ENCODE assay signal across 24 cellular contexts in the genomic region with DNA sequence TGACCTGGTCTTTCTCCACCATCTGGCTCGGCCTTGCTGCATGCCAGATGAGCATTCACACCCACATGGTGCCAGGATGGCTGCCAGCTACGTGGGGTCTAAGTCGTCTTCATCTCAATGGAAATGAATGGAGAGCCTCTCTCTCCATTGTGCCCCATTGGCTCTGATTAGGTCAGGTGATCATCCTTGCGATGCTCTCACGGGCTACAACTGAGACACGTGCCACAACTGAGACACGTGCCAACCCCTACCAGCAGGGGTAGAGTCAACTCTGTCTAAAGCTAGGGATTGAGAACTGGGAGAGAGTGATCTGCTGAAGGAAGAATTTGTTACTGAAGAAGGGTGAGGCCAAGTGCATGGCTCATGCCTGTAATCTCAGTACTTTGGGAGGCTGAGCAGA.
DNase-seq lines count a peak whose midpoint lies in the region; ATAC-seq, FAIRE-seq and TF ChIP-seq lines count a peak whose summit lies in the region.
"Had no signal": no experiment of that assay in that cellular context is flagged by ENCODE, and none has a peak within 500 bp of the region (broad histone marks: within the 10 kb centered on the region; RNA-seq: fewer than 3 reads in every experiment).

No MANE protein-coding gene starts in this region.

- 3% methylated on average over 7 of the region's 7 CpGs for WGBS in K562 (ENCODE audit: insufficient coverage, low coverage, missing lambda C conversion rate)

- H3K9me3 Mint-ChIP-seq in activated T-helper 1 cell treated with anti-CD3 and anti-CD28 coated beads, Interleukin-12 subunit alpha, Interleukin-12 subunit beta, Interleukin-2, Interleukin-4 antibody, amounts not matched to agents 30 ng/mL and 10 ng/mL and 1 ng/mL, durations not matched to agents 14 hours and 24 hours and 36 hours, result no peaks in the 10 kb centered on the region
- H3K9me3 Mint-ChIP-seq: H9 had no signal

- no peaks in the 10 kb centered on the region for H3K4me1 Mint-ChIP-seq in activated T-helper 1 cell treated with anti-CD3 and anti-CD28 coated beads, Interleukin-12 subunit alpha, Interleukin-12 subunit beta, Interleukin-2, Interleukin-4 antibody, amounts not matched to agents 30 ng/mL and 10 ng/mL and 1 ng/mL, durations not matched to agents 14 hours and 24 hours and 36 hours (ENCODE audit: low read depth)
- H3K4me1 Mint-ChIP-seq: B cell; CD4-positive, CD25-positive, alpha-beta regulatory T cell; H9 had no signal

- TF ChIP-seq EP300 in Ishikawa (IDR thresholded peaks at IDR 0.05; ENCODE audit: borderline replicate concordance), result no peak
- no peak for TF ChIP-seq EP300 in K562 (IDR thresholded peaks at IDR 0.05; ENCODE audit: low read length)

- H3K27ac ChIP-seq in K562 (ENCODE audit: extremely low read depth, low read depth, low read length) (no peak overlapping the region), osteoblast (ENCODE audit: low read depth, low read length) (peak overlapping the region; percentile 60), left ventricle myocardium inferior (replicated peaks) (no peak overlapping the region)
- H3K27ac ChIP-seq: HL-60 had no signal

- H3K4me3 ChIP-seq in K562 (no peak overlapping the region), osteoblast (ENCODE audit: insufficient read depth, low read length) (no peak overlapping the region), left ventricle myocardium inferior (no peak overlapping the region)

- H3K9me1 ChIP-seq in K562 (ENCODE audit: control insufficient read depth, insufficient read depth, low read length), result no peaks in the 10 kb centered on the region

- no peaks in the 10 kb centered on the region for H3K36me3 ChIP-seq in K562 (ENCODE audit: control insufficient read depth, insufficient read depth, low read length)
- no peaks in the 10 kb centered on the region for H3K36me3 ChIP-seq in osteoblast (ENCODE audit: insufficient read depth, low read length)
- H3K36me3 ChIP-seq in left ventricle myocardium inferior, result no peaks in the 10 kb centered on the region

- POLR2A ChIA-PET in K562 (lab: Yijun Ruan, JAX), result interaction anchor here (1.6 kb wide), 1 partner anchor 12 kb away, joined by 6 read pairs; no protein-coding TSS in a partner anchor

- H3K27me3 ChIP-seq in K562 (ENCODE audit: control insufficient read depth in 2 of 2, insufficient read depth in 2 of 2, low read length in 2 of 2) (peaks cover 38 to 41% of the 10 kb centered on the region in 2 experiments), osteoblast (ENCODE audit: insufficient read depth, low read length) (peaks cover 15% of the 10 kb centered on the region), left ventricle myocardium inferior (ENCODE audit: low read depth) (peaks cover 9% of the 10 kb centered on the region)

- no peak overlapping the region for H3K9ac ChIP-seq in K562 (ENCODE audit: insufficient read depth in 1 of 2, low read depth in 2 of 2, low read length in 2 of 2)
- H3K9ac ChIP-seq: SK-N-SH had no signal

- no peaks in the 10 kb centered on the region for H3K36me3 Mint-ChIP-seq in activated T-helper 1 cell treated with anti-CD3 and anti-CD28 coated beads, Interleukin-12 subunit alpha, Interleukin-12 subunit beta, Interleukin-2, Interleukin-4 antibody, amounts not matched to agents 30 ng/mL and 10 ng/mL and 1 ng/mL, durations not matched to agents 14 hours and 24 hours and 36 hours (ENCODE audit: low read depth)
- H3K36me3 Mint-ChIP-seq: CD4-positive, CD25-positive, alpha-beta regulatory T cell had no signal

- in situ Hi-C loops in K562 (cut with MboI), result loop anchor here (10.0 kb wide), 1 partner anchor 148 kb away; no protein-coding TSS in a partner anchor

- H3K9me3 ChIP-seq in K562 (replicated peaks; ENCODE audit: control insufficient read depth, insufficient read depth, low read depth, low read length), result no peaks in the 10 kb centered on the region
- H3K9me3 ChIP-seq in osteoblast (ENCODE audit: low read depth, low read length), result no peaks in the 10 kb centered on the region
- no peaks in the 10 kb centered on the region for H3K9me3 ChIP-seq in left ventricle myocardium inferior (replicated peaks)
- H3K9me3 ChIP-seq: SK-N-SH had no signal

- no peak for TF ChIP-seq POLR2A in K562 (conservative IDR thresholded peaks at IDR 0.05)

- no peaks in the 10 kb centered on the region; a peak in 1 of 5 replicates for H3K4me1 ChIP-seq in K562 (replicated peaks in 1 of 2; ENCODE audit: control insufficient read depth in 2 of 2, insufficient read depth in 2 of 2, low read length in 2 of 2)
- H3K4me1 ChIP-seq in osteoblast (ENCODE audit: insufficient read depth, low read length), result peaks cover 13% of the 10 kb centered on the region
- no peaks in the 10 kb centered on the region for H3K4me1 ChIP-seq in left ventricle myocardium inferior

- BruUV-seq in K562 (replicated peaks; lab: Mats Ljungman, UMichigan), result no TSS peak

- H3K4me3 Mint-ChIP-seq in activated T-helper 1 cell treated with anti-CD3 and anti-CD28 coated beads, Interleukin-12 subunit alpha, Interleukin-12 subunit beta, Interleukin-2, Interleukin-4 antibody, amounts not matched to agents 30 ng/mL and 10 ng/mL and 1 ng/mL, durations not matched to agents 14 hours and 24 hours and 36 hours, result no peak overlapping the region
- H3K4me3 Mint-ChIP-seq: B cell; CD4-positive, CD25-positive, alpha-beta regulatory T cell; H9; IgD-negative memory B cell had no signal

- TF ChIP-seq CTCF in K562 (IDR thresholded peaks at IDR 0.05 in 2 of 3, conservative IDR thresholded peaks at IDR 0.05 in 1 of 3; ENCODE audit: insufficient read depth in 2 of 3, low read depth in 1 of 3, low read length in 3 of 3), result no peak
- TF ChIP-seq CTCF in osteoblast (IDR thresholded peaks at IDR 0.05; ENCODE audit: extremely low read depth, low read depth, low read length), result no peak
- TF ChIP-seq CTCF in left ventricle myocardium inferior (IDR thresholded peaks at IDR 0.05; ENCODE audit: borderline replicate concordance), result no peak

- intact Hi-C loops in K562 (cut with micrococcal nuclease), result loop anchor here (10.0 kb wide), 1 partner anchor 132 kb away; no protein-coding TSS in a partner anchor
- intact Hi-C loops in left ventricle myocardium inferior (cut with micrococcal nuclease), result no loop called here
- intact Hi-C loops in activated T-helper 1 cell treated with anti-CD3 and anti-CD28 coated beads, Interleukin-12 subunit alpha, Interleukin-12 subunit beta, Interleukin-2, Interleukin-4 antibody, amounts not matched to agents 30 ng/mL and 10 ng/mL and 1 ng/mL, durations not matched to agents 14 hours and 24 hours and 36 hours (cut with micrococcal nuclease), result no loop called here

- DNase-seq in DMS 273 (lab: John Stamatoyannopoulos, UW; ENCODE audit: unreplicated experiment) (peak; percentile 47), K562 (ENCODE audit: extremely low read depth in 1 of 4, low spot score in 3 of 4) (no peak), osteoblast (ENCODE audit: insufficient read length, low spot score, missing footprints) (no peak), iPS-NIHi11 (ENCODE audit: low spot score) (no peak), left ventricle myocardium inferior (no peak)
- no peak for DNase-seq in activated T-helper 1 cell treated with anti-CD3 and anti-CD28 coated beads, Interleukin-12 subunit alpha, Interleukin-12 subunit beta, Interleukin-2, Interleukin-4 antibody, amounts not matched to agents 30 ng/mL and 10 ng/mL and 1 ng/mL, durations not matched to agents 14 hours and 24 hours and 36 hours (ENCODE audit: low spot score)
- DNase-seq: CD4-positive, CD25-positive, alpha-beta regulatory T cell; DMS79 treated with DMSO at 0.1 percent for 48 hours; H9; Kasumi-1; NCI-H1048; NCI-H1417 treated with DMSO at 0.1 percent for 48 hours; NCI-H187; NCI-H2107; NCI-H510A treated with DMSO at 0.1 percent for 48 hours; NCI-H774; NK-92 treated with Interleukin-12 subunit alpha and Interleukin-12 subunit beta, amount 100 ng/mL, for 24 hours; SIG-M5; SK-N-SH had no signal

- peaks cover 8% of the 10 kb centered on the region for H3K27me3 Mint-ChIP-seq in activated T-helper 1 cell treated with anti-CD3 and anti-CD28 coated beads, Interleukin-12 subunit alpha, Interleukin-12 subunit beta, Interleukin-2, Interleukin-4 antibody, amounts not matched to agents 30 ng/mL and 10 ng/mL and 1 ng/mL, durations not matched to agents 14 hours and 24 hours and 36 hours (ENCODE audit: insufficient read depth)

- H3K27ac Mint-ChIP-seq in activated T-helper 1 cell treated with anti-CD3 and anti-CD28 coated beads, Interleukin-12 subunit alpha, Interleukin-12 subunit beta, Interleukin-2, Interleukin-4 antibody, amounts not matched to agents 30 ng/mL and 10 ng/mL and 1 ng/mL, durations not matched to agents 14 hours and 24 hours and 36 hours, result no peak overlapping the region
- H3K27ac Mint-ChIP-seq: B cell; CD4-positive, CD25-positive, alpha-beta regulatory T cell; H9; IgD-negative memory B cell had no signal

- H4K20me1 ChIP-seq in K562 (replicated peaks; ENCODE audit: control insufficient read depth, insufficient read depth, low read length), result no peaks in the 10 kb centered on the region
- no peaks in the 10 kb centered on the region for H4K20me1 ChIP-seq in osteoblast (ENCODE audit: insufficient read depth, low read length)

- CTCF ChIA-PET in K562 (lab: Yijun Ruan, JAX; ENCODE audit: low intra/inter-chr PET ratio), result interaction anchor here (0.6 kb wide), 1 partner anchor 20 kb away, joined by 5 read pairs; no protein-coding TSS in a partner anchor

- H3K4me2 ChIP-seq in K562 (ENCODE audit: insufficient read depth, low read length) (no peak overlapping the region), osteoblast (ENCODE audit: insufficient read depth, low read length) (peak overlapping the region; percentile 42)
- H3K4me2 ChIP-seq: SK-N-SH had no signal

- ATAC-seq in K562, result no peak

- no peak for TF ChIP-seq RAD21 in Ishikawa (IDR thresholded peaks at IDR 0.05; ENCODE audit: low read depth)
- no peak for TF ChIP-seq RAD21 in K562 (CRISPR knock-in tag; conservative IDR thresholded peaks at IDR 0.05 in 1 of 2, IDR thresholded peaks at IDR 0.05 in 1 of 2)

- FAIRE-seq in K562 (lab: Jason Lieb, UNC), result no peak
- FAIRE-seq: A204.1 had no signal

- H2AFZ ChIP-seq in K562 (ENCODE audit: low read depth, low read length), result no peak overlapping the region
- no peak overlapping the region for H2AFZ ChIP-seq in osteoblast (ENCODE audit: low read length)

- H3K79me2 ChIP-seq in K562 (ENCODE audit: control insufficient read depth, insufficient read depth, low read length) (no peaks in the 10 kb centered on the region), osteoblast (ENCODE audit: insufficient read depth, low read length) (no peaks in the 10 kb centered on the region)

TF ChIP-seq in Ishikawa, 13 proteins besides CTCF, POLR2A, EP300 and RAD21 (continues in another document):
- no peak for TF ChIP-seq CREB1 (IDR thresholded peaks at IDR 0.05; ENCODE audit: low read depth)

TF ChIP-seq in K562, 482 proteins besides CTCF, POLR2A, EP300 and RAD21 (continues in another document):
- TF ChIP-seq BHLHE40 (IDR thresholded peaks at IDR 0.05; ENCODE audit: low read length) (peak; percentile 29; the same call in 1 of the 2 replicates), ATF1 (CRISPR knock-in tag; IDR thresholded peaks at IDR 0.05) (no peak), ATF1 (tag; IDR thresholded peaks at IDR 0.05) (no peak), SAFB2 (IDR thresholded peaks at IDR 0.05; ENCODE audit: borderline replicate concordance, low read depth, low read length, severe bottlenecking) (no peak), EGR1 (conservative IDR thresholded peaks at IDR 0.05) (no peak), ZC3H11A (IDR thresholded peaks at IDR 0.05; ENCODE audit: low read depth, low read length) (no peak), ZNF445 (CRISPR knock-in tag; IDR thresholded peaks at IDR 0.05; ENCODE audit: low read depth) (no peak)
